ENCODE assay signal across 9 cellular contexts in the genomic region with DNA sequence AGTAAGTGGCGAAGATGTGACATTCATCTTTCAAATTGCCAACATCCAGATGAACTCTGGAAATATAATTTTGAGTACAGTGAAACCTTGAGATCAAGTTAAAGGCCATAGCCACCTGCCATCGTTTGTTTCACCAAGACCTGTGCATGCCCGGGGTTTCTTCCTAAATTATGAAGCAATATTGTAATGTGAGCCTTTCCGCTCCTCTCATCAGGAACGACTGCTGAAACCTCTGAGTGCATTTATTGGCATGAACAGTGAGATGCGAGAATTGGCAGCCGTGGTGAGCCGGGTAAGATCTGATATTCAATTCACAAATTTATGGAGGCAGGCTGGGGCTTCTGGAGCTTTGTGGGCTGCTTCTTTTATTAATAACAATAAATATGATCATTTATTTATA. TPM values are rescaled to one million over a fixed set of nuclear protein-coding genes. Genes with fewer than 3 reads are reported as not detected.
"Had no signal": no experiment of that assay in that cellular context is flagged by ENCODE, and none has a peak within 500 bp of the region (broad histone marks: within the 10 kb centered on the region; RNA-seq: fewer than 3 reads in every experiment).

No MANE protein-coding gene starts in this region.

- H3K27ac ChIP-seq: GM23248, HL-60 had no signal

- H3K36me3 ChIP-seq: HAP-1 had no signal

- H3K9me3 ChIP-seq: HAP-1 had no signal

- H3K4me3 ChIP-seq: GM23248, HAP-1 had no signal

- H3K4me1 ChIP-seq: HAP-1 had no signal

- DNase-seq: GM23248, GOT3, H7, HFFc6 had no signal

RNA-seq across cellular contexts. Expression of gene ELOA2, which starts 27.6 kb away (rescaled TPM):
- total RNA-seq: GM23248, H4, H7, HepG2, HFFc6, HT1080 had no signal
